In genomic region chr2:218108834-218109233, GRCh38 we compare ENCODE assay signal across 2 cellular contexts. TPM values are rescaled to one million over a fixed set of nuclear protein-coding genes. Genes with fewer than 3 reads are reported as not detected.
"Had no signal": no experiment of that assay in that cellular context is flagged by ENCODE, and none has a peak within 500 bp of the region (broad histone marks: within the 10 kb centered on the region; RNA-seq: fewer than 3 reads in every experiment).

No MANE protein-coding gene starts in this region.

RNA-seq across cellular contexts. Expression of gene CXCR2, which starts 17.0 kb away (rescaled TPM):
- total RNA-seq: HT-29 had no signal

RNA-seq across cellular contexts. Expression of gene RUFY4, which starts 39.8 kb away (rescaled TPM):
- total RNA-seq: HT-29, HT1080 had no signal

RNA-seq across cellular contexts. Expression of gene CXCR1, which starts 57.9 kb away (rescaled TPM):
- total RNA-seq: HT-29, HT1080 had no signal
